2 cellular contexts compared by ENCODE assay signal in genomic region chr20:53187402-53187801, GRCh38.
TF ChIP-seq lines count a peak whose summit lies in the region.

No MANE protein-coding gene starts in this region.

TF ChIP-seq in GM23338, 12 proteins besides CTCF, POLR2A, EP300 and RAD21:
- TF ChIP-seq REST (IDR thresholded peaks at IDR 0.05; ENCODE audit: unreplicated experiment) (no peak), NANOG (IDR thresholded peaks at IDR 0.05; ENCODE audit: borderline replicate concordance) (no peak), ZNF331 (CRISPR knock-in tag; IDR thresholded peaks at IDR 0.05; ENCODE audit: low read depth) (no peak), ZNF114 (CRISPR knock-in tag; IDR thresholded peaks at IDR 0.05) (no peak), EZH2phosphoT487 (IDR thresholded peaks at IDR 0.05; ENCODE audit: unreplicated experiment) (no peak), POLR2AphosphoS5 (IDR thresholded peaks at IDR 0.05; ENCODE audit: low read depth) (no peak), JUNB (IDR thresholded peaks at IDR 0.05; ENCODE audit: unreplicated experiment) (no peak), EZH2 (IDR thresholded peaks at IDR 0.05; ENCODE audit: low read depth, unreplicated experiment) (no peak), CREB1 (CRISPR knock-in tag; IDR thresholded peaks at IDR 0.05; ENCODE audit: low read depth) (no peak), STAT1 (IDR thresholded peaks at IDR 0.05; ENCODE audit: unreplicated experiment) (no peak)
- TF ChIP-seq, protein P1, sequence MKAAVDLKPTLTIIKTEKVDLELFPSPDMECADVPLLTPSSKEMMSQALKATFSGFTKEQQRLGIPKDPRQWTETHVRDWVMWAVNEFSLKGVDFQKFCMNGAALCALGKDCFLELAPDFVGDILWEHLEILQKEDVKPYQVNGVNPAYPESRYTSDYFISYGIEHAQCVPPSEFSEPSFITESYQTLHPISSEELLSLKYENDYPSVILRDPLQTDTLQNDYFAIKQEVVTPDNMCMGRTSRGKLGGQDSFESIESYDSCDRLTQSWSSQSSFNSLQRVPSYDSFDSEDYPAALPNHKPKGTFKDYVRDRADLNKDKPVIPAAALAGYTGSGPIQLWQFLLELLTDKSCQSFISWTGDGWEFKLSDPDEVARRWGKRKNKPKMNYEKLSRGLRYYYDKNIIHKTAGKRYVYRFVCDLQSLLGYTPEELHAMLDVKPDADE (IDR thresholded peaks at IDR 0.05), result no peak
- TF ChIP-seq, protein P2, sequence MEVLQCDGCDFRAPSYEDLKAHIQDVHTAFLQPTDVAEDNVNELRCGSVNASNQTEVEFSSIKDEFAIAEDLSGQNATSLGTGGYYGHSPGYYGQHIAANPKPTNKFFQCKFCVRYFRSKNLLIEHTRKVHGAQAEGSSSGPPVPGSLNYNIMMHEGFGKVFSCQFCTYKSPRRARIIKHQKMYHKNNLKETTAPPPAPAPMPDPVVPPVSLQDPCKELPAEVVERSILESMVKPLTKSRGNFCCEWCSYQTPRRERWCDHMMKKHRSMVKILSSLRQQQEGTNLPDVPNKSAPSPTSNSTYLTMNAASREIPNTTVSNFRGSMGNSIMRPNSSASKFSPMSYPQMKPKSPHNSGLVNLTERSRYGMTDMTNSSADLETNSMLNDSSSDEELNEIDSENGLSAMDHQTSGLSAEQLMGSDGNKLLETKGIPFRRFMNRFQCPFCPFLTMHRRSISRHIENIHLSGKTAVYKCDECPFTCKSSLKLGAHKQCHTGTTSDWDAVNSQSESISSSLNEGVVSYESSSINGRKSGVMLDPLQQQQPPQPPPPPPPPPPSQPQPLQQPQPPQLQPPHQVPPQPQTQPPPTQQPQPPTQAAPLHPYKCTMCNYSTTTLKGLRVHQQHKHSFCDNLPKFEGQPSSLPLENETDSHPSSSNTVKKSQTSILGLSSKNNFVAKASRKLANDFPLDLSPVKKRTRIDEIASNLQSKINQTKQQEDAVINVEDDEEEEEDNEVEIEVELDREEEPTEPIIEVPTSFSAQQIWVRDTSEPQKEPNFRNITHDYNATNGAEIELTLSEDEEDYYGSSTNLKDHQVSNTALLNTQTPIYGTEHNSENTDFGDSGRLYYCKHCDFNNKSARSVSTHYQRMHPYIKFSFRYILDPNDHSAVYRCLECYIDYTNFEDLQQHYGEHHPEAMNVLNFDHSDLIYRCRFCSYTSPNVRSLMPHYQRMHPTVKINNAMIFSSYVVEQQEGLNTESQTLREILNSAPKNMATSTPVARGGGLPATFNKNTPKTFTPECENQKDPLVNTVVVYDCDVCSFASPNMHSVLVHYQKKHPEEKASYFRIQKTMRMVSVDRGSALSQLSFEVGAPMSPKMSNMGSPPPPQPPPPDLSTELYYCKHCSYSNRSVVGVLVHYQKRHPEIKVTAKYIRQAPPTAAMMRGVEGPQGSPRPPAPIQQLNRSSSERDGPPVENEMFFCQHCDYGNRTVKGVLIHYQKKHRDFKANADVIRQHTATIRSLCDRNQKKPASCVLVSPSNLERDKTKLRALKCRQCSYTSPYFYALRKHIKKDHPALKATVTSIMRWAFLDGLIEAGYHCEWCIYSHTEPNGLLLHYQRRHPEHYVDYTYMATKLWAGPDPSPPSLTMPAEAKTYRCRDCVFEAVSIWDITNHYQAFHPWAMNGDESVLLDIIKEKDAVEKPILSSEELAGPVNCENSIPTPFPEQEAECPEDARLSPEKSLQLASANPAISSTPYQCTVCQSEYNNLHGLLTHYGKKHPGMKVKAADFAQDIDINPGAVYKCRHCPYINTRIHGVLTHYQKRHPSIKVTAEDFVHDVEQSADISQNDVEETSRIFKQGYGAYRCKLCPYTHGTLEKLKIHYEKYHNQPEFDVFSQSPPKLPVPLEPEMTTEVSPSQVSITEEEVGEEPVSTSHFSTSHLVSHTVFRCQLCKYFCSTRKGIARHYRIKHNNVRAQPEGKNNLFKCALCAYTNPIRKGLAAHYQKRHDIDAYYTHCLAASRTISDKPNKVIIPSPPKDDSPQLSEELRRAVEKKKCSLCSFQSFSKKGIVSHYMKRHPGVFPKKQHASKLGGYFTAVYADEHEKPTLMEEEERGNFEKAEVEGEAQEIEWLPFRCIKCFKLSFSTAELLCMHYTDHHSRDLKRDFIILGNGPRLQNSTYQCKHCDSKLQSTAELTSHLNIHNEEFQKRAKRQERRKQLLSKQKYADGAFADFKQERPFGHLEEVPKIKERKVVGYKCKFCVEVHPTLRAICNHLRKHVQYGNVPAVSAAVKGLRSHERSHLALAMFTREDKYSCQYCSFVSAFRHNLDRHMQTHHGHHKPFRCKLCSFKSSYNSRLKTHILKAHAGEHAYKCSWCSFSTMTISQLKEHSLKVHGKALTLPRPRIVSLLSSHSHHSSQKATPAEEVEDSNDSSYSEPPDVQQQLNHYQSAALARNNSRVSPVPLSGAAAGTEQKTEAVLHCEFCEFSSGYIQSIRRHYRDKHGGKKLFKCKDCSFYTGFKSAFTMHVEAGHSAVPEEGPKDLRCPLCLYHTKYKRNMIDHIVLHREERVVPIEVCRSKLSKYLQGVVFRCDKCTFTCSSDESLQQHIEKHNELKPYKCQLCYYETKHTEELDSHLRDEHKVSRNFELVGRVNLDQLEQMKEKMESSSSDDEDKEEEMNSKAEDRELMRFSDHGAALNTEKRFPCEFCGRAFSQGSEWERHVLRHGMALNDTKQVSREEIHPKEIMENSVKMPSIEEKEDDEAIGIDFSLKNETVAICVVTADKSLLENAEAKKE (CRISPR knock-in tag; IDR thresholded peaks at IDR 0.05), result no peak

TF ChIP-seq in GM12878, 131 proteins besides CTCF, POLR2A, EP300 and RAD21 (continued from another document):
- TF ChIP-seq CUX1 (IDR thresholded peaks at IDR 0.05; ENCODE audit: insufficient replicate concordance, low read depth, low read length) (no peak), RCOR1 (conservative IDR thresholded peaks at IDR 0.05; ENCODE audit: low read depth, low read length) (no peak), POLR2AphosphoS5 (IDR thresholded peaks at IDR 0.05; ENCODE audit: low read length) (no peak), TARDBP (IDR thresholded peaks at IDR 0.05; ENCODE audit: borderline replicate concordance) (no peak), MLLT1 (IDR thresholded peaks at IDR 0.05) (no peak), GABPA (IDR thresholded peaks at IDR 0.05; ENCODE audit: low read depth) (no peak), RUNX3 (IDR thresholded peaks at IDR 0.05; ENCODE audit: low read length) (peak; percentile 40; the same call in 1 of the 2 replicates), ZNF207 (IDR thresholded peaks at IDR 0.05; ENCODE audit: borderline replicate concordance) (no peak)
- TF ChIP-seq, protein P3, sequence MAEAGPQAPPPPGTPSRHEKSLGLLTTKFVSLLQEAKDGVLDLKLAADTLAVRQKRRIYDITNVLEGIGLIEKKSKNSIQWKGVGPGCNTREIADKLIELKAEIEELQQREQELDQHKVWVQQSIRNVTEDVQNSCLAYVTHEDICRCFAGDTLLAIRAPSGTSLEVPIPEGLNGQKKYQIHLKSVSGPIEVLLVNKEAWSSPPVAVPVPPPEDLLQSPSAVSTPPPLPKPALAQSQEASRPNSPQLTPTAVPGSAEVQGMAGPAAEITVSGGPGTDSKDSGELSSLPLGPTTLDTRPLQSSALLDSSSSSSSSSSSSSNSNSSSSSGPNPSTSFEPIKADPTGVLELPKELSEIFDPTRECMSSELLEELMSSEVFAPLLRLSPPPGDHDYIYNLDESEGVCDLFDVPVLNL (IDR thresholded peaks at IDR 0.05; ENCODE audit: low read depth, low read length), result no peak
